Comparison of ENCODE assay signal across 16 cellular contexts in genomic region chr6:90109141-90109540, GRCh38.
DNase-seq lines count a peak whose midpoint lies in the region; ATAC-seq and TF ChIP-seq lines count a peak whose summit lies in the region.
"Had no signal": no experiment of that assay in that cellular context is flagged by ENCODE, and none has a peak within 500 bp of the region (broad histone marks: within the 10 kb centered on the region; RNA-seq: fewer than 3 reads in every experiment).

No MANE protein-coding gene starts in this region.

- H3K36me3 Mint-ChIP-seq in activated CD8-positive, alpha-beta memory T cell treated with anti-CD3 and anti-CD28 coated beads, Interleukin-2, amount 10 ng/mL, durations not matched to agents 7 days and 5 days: peaks cover 23% of the 10 kb centered on the region
- H3K36me3 Mint-ChIP-seq in activated CD8-positive, alpha-beta T cell treated with anti-CD3 and anti-CD28 coated beads for 36 hours (ENCODE audit: low read depth): peaks cover 44% of the 10 kb centered on the region
- peaks cover 20% of the 10 kb centered on the region for H3K36me3 Mint-ChIP-seq in natural killer cell treated with Interleukin-12 subunit alpha and Interleukin-12 subunit beta and Interleukin-15 and Interleukin-18, amount 100 ng/mL, for 72 hours

- H3K27me3 Mint-ChIP-seq in activated CD8-positive, alpha-beta memory T cell treated with anti-CD3 and anti-CD28 coated beads, Interleukin-2, amount 10 ng/mL, durations not matched to agents 7 days and 5 days: peaks cover 6% of the 10 kb centered on the region
- H3K27me3 Mint-ChIP-seq in activated CD8-positive, alpha-beta T cell treated with anti-CD3 and anti-CD28 coated beads for 36 hours: no peaks in the 10 kb centered on the region
- H3K27me3 Mint-ChIP-seq in natural killer cell treated with Interleukin-12 subunit alpha and Interleukin-12 subunit beta and Interleukin-15 and Interleukin-18, amount 100 ng/mL, for 72 hours: peaks cover 8 to 18% of the 10 kb centered on the region in 2 donors

- WGBS in right cardiac atrium: 82% methylated on average over 4 of the region's 4 CpGs

- POLR2A ChIA-PET in activated CD8-positive, alpha-beta T cell treated with anti-CD3 and anti-CD28 coated beads for 36 hours (lab: Charles Lee): interaction anchor here (0.8 to 2.8 kb wide), 9 partner anchors 10 to 109 kb away, joined by 3 to 13 read pairs (median 6); no protein-coding TSS in a partner anchor

- H3K9me3 ChIP-seq in right cardiac atrium (ENCODE audit: control insufficient read depth, low read length): no peaks in the 10 kb centered on the region
- H3K9me3 ChIP-seq: right lobe of liver had no signal

- peak overlapping the region; percentile 55 for H3K27ac Mint-ChIP-seq in activated CD8-positive, alpha-beta memory T cell treated with anti-CD3 and anti-CD28 coated beads, Interleukin-2, amount 10 ng/mL, durations not matched to agents 7 days and 5 days
- peak overlapping the region; percentile 91 for H3K27ac Mint-ChIP-seq in activated CD8-positive, alpha-beta T cell treated with anti-CD3 and anti-CD28 coated beads for 36 hours
- peak overlapping the region; percentile 12 to 22 for H3K27ac Mint-ChIP-seq in natural killer cell treated with Interleukin-12 subunit alpha and Interleukin-12 subunit beta and Interleukin-15 and Interleukin-18, amount 100 ng/mL, for 72 hours

- no peak overlapping the region for H3K27ac ChIP-seq in right cardiac atrium (ENCODE audit: low read length)
- H3K27ac ChIP-seq: right lobe of liver had no signal

- no peaks in the 10 kb centered on the region for H3K4me1 ChIP-seq in right cardiac atrium (ENCODE audit: control insufficient read depth, insufficient read depth, low read length)
- H3K4me1 ChIP-seq: right lobe of liver had no signal

- DNase-seq in activated CD8-positive, alpha-beta memory T cell treated with anti-CD3 and anti-CD28 coated beads, Interleukin-2, amount 10 ng/mL, durations not matched to agents 7 days and 5 days: peak; percentile 73
- no peak for DNase-seq in activated CD8-positive, alpha-beta memory T cell treated with anti-CD3 and anti-CD28 coated beads for 24 hours
- DNase-seq in GM12865 (ENCODE audit: low read depth): peak; percentile 21
- peak; percentile 73 for DNase-seq in activated CD8-positive, alpha-beta T cell treated with anti-CD3 and anti-CD28 coated beads for 36 hours
- DNase-seq in natural killer cell treated with Interleukin-12 subunit alpha and Interleukin-12 subunit beta and Interleukin-15 and Interleukin-18, amount 100 ng/mL, for 72 hours (ENCODE audit: low spot score): no peak
- DNase-seq in NCI-H2081 (lab: John Stamatoyannopoulos, UW): no peak
- DNase-seq in right cardiac atrium: no peak
- DNase-seq: central memory CD4-positive, alpha-beta T cell; kidney; NCI-H2029 treated with DMSO at 0.1 percent for 48 hours; nucleus accumbens; right lobe of liver; Right ventricle myocardium superior; stimulated activated naive CD4-positive, alpha-beta T cell treated with Interleukin-2 at 50 U/mL for 16 hours; T-helper 9 cell had no signal

- CTCF ChIA-PET in activated CD8-positive, alpha-beta memory T cell treated with anti-CD3 and anti-CD28 coated beads, Interleukin-2, amount 10 ng/mL, durations not matched to agents 7 days and 5 days (lab: Charles Lee): interaction anchor here (0.6 to 4.0 kb wide), 7 partner anchors 10 to 370 kb away, joined by 3 to 26 read pairs (median 5); no protein-coding TSS in a partner anchor
- CTCF ChIA-PET in activated CD8-positive, alpha-beta T cell treated with anti-CD3 and anti-CD28 coated beads for 36 hours (lab: Charles Lee): interaction anchor here (1.0 to 2.4 kb wide), 11 partner anchors 9 to 370 kb away, joined by 3 to 10 read pairs (median 4); no protein-coding TSS in a partner anchor

- peak; percentile 22 for ATAC-seq in activated CD8-positive, alpha-beta memory T cell treated with anti-CD3 and anti-CD28 coated beads, Interleukin-2, amount 10 ng/mL, durations not matched to agents 7 days and 5 days
- peak; percentile 43 for ATAC-seq in activated CD8-positive, alpha-beta T cell treated with anti-CD3 and anti-CD28 coated beads for 36 hours
- peak in 1 of 2 donors; percentile 49 for ATAC-seq in natural killer cell treated with Interleukin-12 subunit alpha and Interleukin-12 subunit beta and Interleukin-15 and Interleukin-18, amount 100 ng/mL, for 72 hours
- ATAC-seq in HG02885 (IDR thresholded peaks at IDR 0.05; ENCODE audit: poor library complexity, unreplicated experiment) (no peak), right cardiac atrium (no peak)
- ATAC-seq: right lobe of liver had no signal

- H3K4me3 ChIP-seq in GM12865 (ENCODE audit: low read depth, low read length): no peak overlapping the region
- no peak overlapping the region for H3K4me3 ChIP-seq in right cardiac atrium (ENCODE audit: low read length)
- H3K4me3 ChIP-seq: right lobe of liver had no signal

- TF ChIP-seq CTCF in GM12865 (IDR thresholded peaks at IDR 0.05; ENCODE audit: insufficient read depth, low read depth, low read length, missing control alignments): no peak
- TF ChIP-seq CTCF in activated CD8-positive, alpha-beta T cell treated with anti-CD3 and anti-CD28 coated beads for 36 hours (IDR thresholded peaks at IDR 0.05): no peak

- no peaks in the 10 kb centered on the region for H3K27me3 ChIP-seq in right cardiac atrium (ENCODE audit: control insufficient read depth, insufficient read depth)
- H3K27me3 ChIP-seq: right lobe of liver had no signal

- intact Hi-C loops in activated CD8-positive, alpha-beta T cell treated with anti-CD3 and anti-CD28 coated beads for 36 hours (cut with micrococcal nuclease): loop anchor here (2.0 to 5.0 kb wide), 2 partner anchors 28 to 37 kb away; no protein-coding TSS in a partner anchor
- intact Hi-C loops in right cardiac atrium (cut with DNase I): no loop called here

- H3K4me3 Mint-ChIP-seq in activated CD8-positive, alpha-beta memory T cell treated with anti-CD3 and anti-CD28 coated beads, Interleukin-2, amount 10 ng/mL, durations not matched to agents 7 days and 5 days: peak overlapping the region; percentile 19
- H3K4me3 Mint-ChIP-seq in activated CD8-positive, alpha-beta T cell treated with anti-CD3 and anti-CD28 coated beads for 36 hours: peak overlapping the region; percentile 49
- H3K4me3 Mint-ChIP-seq in natural killer cell treated with Interleukin-12 subunit alpha and Interleukin-12 subunit beta and Interleukin-15 and Interleukin-18, amount 100 ng/mL, for 72 hours: peak overlapping the region; percentile 57

- H3K9me3 Mint-ChIP-seq in activated CD8-positive, alpha-beta memory T cell treated with anti-CD3 and anti-CD28 coated beads, Interleukin-2, amount 10 ng/mL, durations not matched to agents 7 days and 5 days (ENCODE audit: low read depth): peaks cover 10% of the 10 kb centered on the region
- H3K9me3 Mint-ChIP-seq in activated CD8-positive, alpha-beta T cell treated with anti-CD3 and anti-CD28 coated beads for 36 hours: peaks cover 17% of the 10 kb centered on the region
- peaks cover 15% of the 10 kb centered on the region for H3K9me3 Mint-ChIP-seq in natural killer cell treated with Interleukin-12 subunit alpha and Interleukin-12 subunit beta and Interleukin-15 and Interleukin-18, amount 100 ng/mL, for 72 hours

- H3K4me1 Mint-ChIP-seq in activated CD8-positive, alpha-beta memory T cell treated with anti-CD3 and anti-CD28 coated beads, Interleukin-2, amount 10 ng/mL, durations not matched to agents 7 days and 5 days: peaks cover 73% of the 10 kb centered on the region
- peaks cover 88% of the 10 kb centered on the region for H3K4me1 Mint-ChIP-seq in activated CD8-positive, alpha-beta T cell treated with anti-CD3 and anti-CD28 coated beads for 36 hours (ENCODE audit: low read depth)
- peaks cover 30 to 35% of the 10 kb centered on the region in 2 donors for H3K4me1 Mint-ChIP-seq in natural killer cell treated with Interleukin-12 subunit alpha and Interleukin-12 subunit beta and Interleukin-15 and Interleukin-18, amount 100 ng/mL, for 72 hours (ENCODE audit: low read depth in 2 of 2)

Comparison
In these comparisons a context has a peak if more than half of its experiments do, and no peak if none do; other contexts are left out.
1. DNase-seq: peak in activated CD8-positive, alpha-beta memory T cell treated with anti-CD3 and anti-CD28 coated beads, Interleukin-2, amount 10 ng/mL, durations not matched to agents 7 days and 5 days (single experiment), GM12865 (single experiment) and activated CD8-positive, alpha-beta T cell treated with anti-CD3 and anti-CD28 coated beads for 36 hours (single experiment); none in activated CD8-positive, alpha-beta memory T cell treated with anti-CD3 and anti-CD28 coated beads for 24 hours (single experiment), natural killer cell treated with Interleukin-12 subunit alpha and Interleukin-12 subunit beta and Interleukin-15 and Interleukin-18, amount 100 ng/mL, for 72 hours (single experiment), NCI-H2081 (0 of 2) and right cardiac atrium (0 of 3).
2. ATAC-seq: peak in activated CD8-positive, alpha-beta memory T cell treated with anti-CD3 and anti-CD28 coated beads, Interleukin-2, amount 10 ng/mL, durations not matched to agents 7 days and 5 days (single experiment) and activated CD8-positive, alpha-beta T cell treated with anti-CD3 and anti-CD28 coated beads for 36 hours (single experiment); none in HG02885 (single experiment) and right cardiac atrium (0 of 2).
3. H3K27ac Mint-ChIP-seq: peak in every context shown above with its lines; median percentile 91 in activated CD8-positive, alpha-beta T cell treated with anti-CD3 and anti-CD28 coated beads for 36 hours; 55 in activated CD8-positive, alpha-beta memory T cell treated with anti-CD3 and anti-CD28 coated beads, Interleukin-2, amount 10 ng/mL, durations not matched to agents 7 days and 5 days; 17 in natural killer cell treated with Interleukin-12 subunit alpha and Interleukin-12 subunit beta and Interleukin-15 and Interleukin-18, amount 100 ng/mL, for 72 hours.
4. Peak in every context shown above with its lines, with median percentiles within 50 percentile points of each other: H3K4me3 Mint-ChIP-seq.